In the genomic region with DNA sequence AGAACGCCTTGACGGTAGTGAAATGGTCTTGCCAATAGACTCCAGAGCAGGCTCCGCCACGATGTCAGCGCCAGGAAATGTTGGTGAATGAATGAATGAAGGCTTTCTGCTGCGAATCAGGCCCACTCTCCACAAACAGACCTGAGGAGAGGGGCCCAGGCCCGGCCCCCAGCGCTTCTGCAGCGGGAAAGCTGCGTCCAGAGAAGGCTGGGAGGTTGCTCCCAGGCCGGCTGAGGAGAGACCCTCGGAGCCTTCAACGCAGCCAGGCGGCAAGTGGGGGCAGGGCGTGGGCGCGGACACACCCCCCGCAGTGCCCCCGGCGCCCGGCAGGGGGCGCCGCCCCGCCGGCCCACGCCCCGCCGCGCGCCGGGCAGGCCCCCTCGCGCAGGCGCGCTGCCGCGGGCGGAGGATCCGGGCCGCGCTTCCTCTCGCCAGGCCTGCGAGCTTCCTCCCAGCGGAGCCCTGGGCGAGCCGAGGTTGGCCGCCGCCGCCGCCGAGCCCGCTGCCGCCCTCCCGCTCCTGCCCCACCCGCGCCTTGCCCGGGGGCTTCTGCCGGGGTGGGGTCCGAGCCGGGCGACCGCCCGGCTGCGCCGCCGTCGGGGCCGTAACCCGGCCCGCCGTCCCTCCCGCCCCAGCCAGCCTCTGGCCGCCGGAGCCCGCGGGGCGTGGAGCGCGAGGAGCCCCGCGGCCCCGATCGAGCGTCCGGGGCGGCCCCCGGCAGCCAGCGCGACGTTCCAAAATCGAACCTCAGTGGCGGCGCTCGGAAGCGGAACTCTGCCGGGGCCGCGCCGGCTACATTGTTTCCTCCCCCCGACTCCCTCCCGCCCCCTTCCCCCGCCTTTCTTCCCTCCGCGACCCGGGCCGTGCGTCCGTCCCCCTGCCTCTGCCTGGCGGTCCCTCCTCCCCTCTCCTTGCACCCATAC, we compare ENCODE assay signal across 8 cellular contexts. TPM values are rescaled to one million over a fixed set of nuclear protein-coding genes. Genes with fewer than 3 reads are reported as not detected.
DNase-seq lines count a peak whose midpoint lies in the region; ATAC-seq, FAIRE-seq and TF ChIP-seq lines count a peak whose summit lies in the region.

A gene (plus strand): TSS at position 408 of the 923 bp plus-strand sequence. CDS start 16,218 bp downstream, outside the sequence.

- H3K27me3 ChIP-seq in Panc1 (ENCODE audit: control insufficient read depth, insufficient read depth, low read length): no peaks in the 10 kb centered on the region
- no peaks in the 10 kb centered on the region for H3K27me3 ChIP-seq in naive thymus-derived CD4-positive, alpha-beta T cell (ENCODE audit: control insufficient read depth in 2 of 2, insufficient read depth in 2 of 2, low read length in 2 of 2)

- FAIRE-seq in A549 (lab: Jason Lieb, UNC): no peak

- TF ChIP-seq CTCF in A549 (IDR thresholded peaks at IDR 0.05) (peak; percentile 97), Panc1 (IDR thresholded peaks at IDR 0.05) (peak; percentile 99), fibroblast of mammary gland (conservative IDR thresholded peaks at IDR 0.05; ENCODE audit: control insufficient read depth, insufficient read depth, low read depth, low read length) (peak; percentile 26), subcutaneous adipose tissue (IDR thresholded peaks at IDR 0.05; ENCODE audit: low read depth) (no peak)

- peaks cover 3% of the 10 kb centered on the region; the same call in 1 of the 2 replicates for H3K36me3 ChIP-seq in Panc1 (ENCODE audit: control insufficient read depth, insufficient read depth, low read length)
- peaks cover 0 to 9% (median 0%) of the 10 kb centered on the region in 3 experiments for H3K36me3 ChIP-seq in naive thymus-derived CD4-positive, alpha-beta T cell (ENCODE audit: control insufficient read depth in 2 of 3, insufficient read depth in 3 of 3, low read length in 3 of 3)

- H3K4me1 ChIP-seq in A549: peaks cover 22% of the 10 kb centered on the region
- peaks cover 45% of the 10 kb centered on the region for H3K4me1 ChIP-seq in Panc1 (ENCODE audit: control insufficient read depth, insufficient read depth, low read length)
- H3K4me1 ChIP-seq in naive thymus-derived CD4-positive, alpha-beta T cell (ENCODE audit: control insufficient read depth in 2 of 2, insufficient read depth in 2 of 2, low read length in 2 of 2): peaks cover 62% of the 10 kb centered on the region in 2 donors

- ATAC-seq in A549 (peak; percentile 64 to 82), HG03442 (IDR thresholded peaks at IDR 0.05; ENCODE audit: unreplicated experiment) (peak; percentile 41), Panc1 (peak; percentile 88)
- peak; percentile 80 for ATAC-seq in naive thymus-derived CD4-positive, alpha-beta T cell

- no peaks in the 10 kb centered on the region for H3K9me3 Mint-ChIP-seq in activated T-helper 2 cell treated with anti-CD3 and anti-CD28 coated beads, Interferon-gamma antibody, Interleukin-2, Interleukin-4, amounts not matched to agents 10 μg/mL and 5 μg/mL and 100 μg/mL, durations not matched to agents 14 hours and 24 hours and 36 hours
- peaks cover 0 to 2% (median 0%) of the 10 kb centered on the region in 11 donors for H3K9me3 Mint-ChIP-seq in naive thymus-derived CD4-positive, alpha-beta T cell

- peak within 1 kb of the TSS; percentile 99 for H3K27ac Mint-ChIP-seq in activated T-helper 2 cell treated with anti-CD3 and anti-CD28 coated beads, Interferon-gamma antibody, Interleukin-2, Interleukin-4, amounts not matched to agents 10 μg/mL and 5 μg/mL and 100 μg/mL, durations not matched to agents 14 hours and 24 hours and 36 hours
- H3K27ac Mint-ChIP-seq in naive thymus-derived CD4-positive, alpha-beta T cell: peak within 1 kb of the TSS; percentile 90 to 100 (median 98)

- H3K4me3 ChIP-seq in A549 (peak within 1 kb of the TSS; percentile 97), Panc1 (ENCODE audit: low read depth in 2 of 2, low read length in 2 of 2) (peak within 1 kb of the TSS; percentile 87 to 90), fibroblast of mammary gland (ENCODE audit: control insufficient read depth, low read depth, low read length) (peak within 1 kb of the TSS; percentile 85)
- H3K4me3 ChIP-seq in naive thymus-derived CD4-positive, alpha-beta T cell (ENCODE audit: low read length): peak within 1 kb of the TSS; percentile 91

- peak; percentile 88 for TF ChIP-seq POLR2A in A549 (IDR thresholded peaks at IDR 0.05; ENCODE audit: low read length)
- peak; percentile 73 for TF ChIP-seq POLR2A in GM15510 (IDR thresholded peaks at IDR 0.05; ENCODE audit: borderline replicate concordance, extremely low read depth, insufficient read length)

- no peak for TF ChIP-seq EP300 in A549 (IDR thresholded peaks at IDR 0.05)

- H3K4me2 ChIP-seq in A549: peak within 1 kb of the TSS; percentile 97

- in situ Hi-C loops in Panc1 (cut with HindIII; ENCODE audit: low pct_unique_long_range_greater_than_20kb, low sequenced_read_pairs): no loop called here

- peaks cover 66% of the 10 kb centered on the region for H3K4me1 Mint-ChIP-seq in activated T-helper 2 cell treated with anti-CD3 and anti-CD28 coated beads, Interferon-gamma antibody, Interleukin-2, Interleukin-4, amounts not matched to agents 10 μg/mL and 5 μg/mL and 100 μg/mL, durations not matched to agents 14 hours and 24 hours and 36 hours (ENCODE audit: low read depth)
- peaks cover 62 to 72% (median 70%) of the 10 kb centered on the region in 7 donors for H3K4me1 Mint-ChIP-seq in naive thymus-derived CD4-positive, alpha-beta T cell

- WGBS in A549 (ENCODE audit: missing lambda C conversion rate): 2% methylated on average over 28 of the region's 109 CpGs

- peak within 1 kb of the TSS; percentile 97 for H3K4me3 Mint-ChIP-seq in activated T-helper 2 cell treated with anti-CD3 and anti-CD28 coated beads, Interferon-gamma antibody, Interleukin-2, Interleukin-4, amounts not matched to agents 10 μg/mL and 5 μg/mL and 100 μg/mL, durations not matched to agents 14 hours and 24 hours and 36 hours (ENCODE audit: low read depth)
- peak within 1 kb of the TSS; percentile 87 to 99 (median 96) for H3K4me3 Mint-ChIP-seq in naive thymus-derived CD4-positive, alpha-beta T cell

- POLR2A ChIA-PET in A549 (lab: Yijun Ruan, JAX) (interaction anchor here (0.6 to 1.1 kb wide), 3 partner anchors 11 to 125 kb away, joined by 3 to 7 read pairs (median 3); a partner anchor contains a TSS), Panc1 (lab: Charles Lee) (no interaction called here)
- POLR2A ChIA-PET in naive thymus-derived CD4-positive, alpha-beta T cell (lab: Charles Lee): interaction anchor here (0.6 to 24.4 kb wide), 8 partner anchors 11 to 167 kb away, joined by 3 to 1077 read pairs (median 4); a partner anchor contains a TSS

- CTCF ChIA-PET in A549 (lab: Yijun Ruan, JAX): interaction anchor here (0.9 to 65.6 kb wide), 7 partner anchors 12 to 168 kb away, joined by 3 to 1908 read pairs (median 10); a partner anchor contains a TSS
- CTCF ChIA-PET in Panc1 (lab: Charles Lee): interaction anchor here (0.6 to 2.0 kb wide), 3 partner anchors 10 to 17 kb away, joined by 3 to 10 read pairs (median 5); no protein-coding TSS in a partner anchor
- CTCF ChIA-PET in naive thymus-derived CD4-positive, alpha-beta T cell (lab: Charles Lee): interaction anchor here (0.6 to 18.2 kb wide), 3 partner anchors 11 to 97 kb away, joined by 3 to 1110 read pairs (median 101); no protein-coding TSS in a partner anchor

- no TSS peak for BruUV-seq in Panc1 (replicated peaks; lab: Mats Ljungman, UMichigan)

- peaks cover 37% of the 10 kb centered on the region for H3K36me3 Mint-ChIP-seq in activated T-helper 2 cell treated with anti-CD3 and anti-CD28 coated beads, Interferon-gamma antibody, Interleukin-2, Interleukin-4, amounts not matched to agents 10 μg/mL and 5 μg/mL and 100 μg/mL, durations not matched to agents 14 hours and 24 hours and 36 hours (ENCODE audit: low read depth)
- H3K36me3 Mint-ChIP-seq in naive thymus-derived CD4-positive, alpha-beta T cell: peaks cover 0 to 51% (median 4%) of the 10 kb centered on the region in 5 donors

- H3K9me3 ChIP-seq in A549 (no peaks in the 10 kb centered on the region), Panc1 (ENCODE audit: control insufficient read depth, insufficient read depth, low read depth, low read length) (no peaks in the 10 kb centered on the region)
- no peaks in the 10 kb centered on the region for H3K9me3 ChIP-seq in naive thymus-derived CD4-positive, alpha-beta T cell (ENCODE audit: control insufficient read depth in 2 of 3, low read length in 3 of 3)

- DNase-seq in A549 (ENCODE audit: low read depth in 1 of 2, low spot score in 1 of 2) (peak; percentile 67 to 86), Panc1 (ENCODE audit: low read depth, low spot score) (no peak), fibroblast of mammary gland (ENCODE audit: low read depth) (peak; percentile 53)
- peak; percentile 77 for DNase-seq in activated T-helper 2 cell treated with anti-CD3 and anti-CD28 coated beads, Interferon-gamma antibody, Interleukin-2, Interleukin-4, amounts not matched to agents 10 μg/mL and 5 μg/mL and 100 μg/mL, durations not matched to agents 14 hours and 24 hours and 36 hours (ENCODE audit: low spot score)
- peak; percentile 68 to 90 (median 85) for DNase-seq in naive thymus-derived CD4-positive, alpha-beta T cell

- H3K27ac ChIP-seq in A549 (peak within 1 kb of the TSS; percentile 97 to 98), Panc1 (ENCODE audit: low read length) (peak within 1 kb of the TSS; percentile 87)
- H3K27ac ChIP-seq in naive thymus-derived CD4-positive, alpha-beta T cell (ENCODE audit: low read depth, low read length): peak within 1 kb of the TSS; percentile 92

- no peak for TF ChIP-seq RAD21 in A549 (conservative IDR thresholded peaks at IDR 0.05 in 1 of 2, IDR thresholded peaks at IDR 0.05 in 1 of 2)

- intact Hi-C loops in Panc1 (cut with micrococcal nuclease; ENCODE audit: unreplicated experiment): no loop called here
- intact Hi-C loops in activated T-helper 2 cell treated with anti-CD3 and anti-CD28 coated beads, Interferon-gamma antibody, Interleukin-2, Interleukin-4, amounts not matched to agents 10 μg/mL and 5 μg/mL and 100 μg/mL, durations not matched to agents 14 hours and 24 hours and 36 hours (cut with micrococcal nuclease): loop anchor here (2.0 to 10.0 kb wide), 4 partner anchors 63 to 843 kb away; a partner anchor contains a TSS
- intact Hi-C loops in naive thymus-derived CD4-positive, alpha-beta T cell (cut with micrococcal nuclease): loop anchor here (1.0 to 10.0 kb wide), 13 partner anchors 11 to 863 kb away; a partner anchor contains a TSS

- no peaks in the 10 kb centered on the region for H3K27me3 Mint-ChIP-seq in activated T-helper 2 cell treated with anti-CD3 and anti-CD28 coated beads, Interferon-gamma antibody, Interleukin-2, Interleukin-4, amounts not matched to agents 10 μg/mL and 5 μg/mL and 100 μg/mL, durations not matched to agents 14 hours and 24 hours and 36 hours (ENCODE audit: low read depth)
- H3K27me3 Mint-ChIP-seq in naive thymus-derived CD4-positive, alpha-beta T cell: no peaks in the 10 kb centered on the region

RNA-seq across cellular contexts. Expression of the gene that starts here (rescaled TPM):
- polyA plus RNA-seq in A549 (2011; rRNA removed) (17.8 and 22.2 TPM in 2 replicates), A549 (2017; fragmentation: RNase III; extraction: RNeasy Plus Mini Kit Qiagen cat#74134 plus additional on column Dnase treatment) (56.7 to 63.0 TPM (median 61.6 TPM) in 3 replicates)
- 55.3 and 62.7 TPM in 2 replicates for polyA plus RNA-seq in A549 (2012; cell fraction: cytosol; rRNA removed)
- 86.8 and 128 TPM in 2 replicates for polyA plus RNA-seq in A549 (2012; cell fraction: nucleus; rRNA removed)
- 42.9 and 46.8 TPM in 2 replicates for polyA minus RNA-seq in A549 (2011; rRNA and poly(A)+ RNA removed)
- total RNA-seq in Panc1 (2021; ENCODE audit: unreplicated experiment) (81.4 TPM), subcutaneous adipose tissue (10 to 100 TPM; 17.1 to 25.2 (median 21.9) TPM)
- 112 TPM for polyA plus RNA-seq in Panc1 (2012; ENCODE audit: insufficient read length)
- total RNA-seq in activated T-helper 2 cell treated with anti-CD3 and anti-CD28 coated beads, Interferon-gamma antibody, Interleukin-2, Interleukin-4, amounts not matched to agents 10 μg/mL and 5 μg/mL and 100 μg/mL, durations not matched to agents 14 hours and 24 hours and 36 hours: 261 and 266 TPM in 2 replicates
- 100 to 1,000 TPM; 163 to 421 (median 228) TPM for total RNA-seq in naive thymus-derived CD4-positive, alpha-beta T cell
- 100 to 1,000 TPM in 1 of 2 donors, 10 to 100 TPM in 1; 67.7 to 144 TPM for polyA plus RNA-seq in naive thymus-derived CD4-positive, alpha-beta T cell
